Comparison of ENCODE assay signal across 1 cellular context in the genomic region with DNA sequence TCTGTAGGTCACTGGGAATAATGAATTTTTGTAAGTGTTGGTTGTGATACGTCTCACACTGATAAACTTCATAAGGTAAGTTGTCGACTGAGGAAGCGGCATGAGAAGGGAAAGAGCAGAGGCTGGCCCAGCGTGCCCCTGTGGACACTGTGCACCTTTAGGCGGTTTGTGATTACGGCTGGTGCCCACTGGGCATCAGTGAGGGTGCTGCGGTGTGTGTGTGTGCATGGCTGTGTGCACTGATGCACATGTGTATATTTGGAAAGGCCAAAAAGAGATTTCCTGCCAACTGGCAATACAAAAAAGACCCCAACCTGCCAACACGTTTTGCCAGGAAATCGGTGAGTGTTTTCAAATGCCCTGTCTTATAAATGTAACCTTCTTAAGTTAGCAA.
TF ChIP-seq lines count a peak whose summit lies in the region.

No MANE protein-coding gene starts in this region.

TF ChIP-seq in GM12878, 131 proteins besides CTCF, POLR2A, EP300 and RAD21 (continued from another document):
- TF ChIP-seq, protein P1, sequence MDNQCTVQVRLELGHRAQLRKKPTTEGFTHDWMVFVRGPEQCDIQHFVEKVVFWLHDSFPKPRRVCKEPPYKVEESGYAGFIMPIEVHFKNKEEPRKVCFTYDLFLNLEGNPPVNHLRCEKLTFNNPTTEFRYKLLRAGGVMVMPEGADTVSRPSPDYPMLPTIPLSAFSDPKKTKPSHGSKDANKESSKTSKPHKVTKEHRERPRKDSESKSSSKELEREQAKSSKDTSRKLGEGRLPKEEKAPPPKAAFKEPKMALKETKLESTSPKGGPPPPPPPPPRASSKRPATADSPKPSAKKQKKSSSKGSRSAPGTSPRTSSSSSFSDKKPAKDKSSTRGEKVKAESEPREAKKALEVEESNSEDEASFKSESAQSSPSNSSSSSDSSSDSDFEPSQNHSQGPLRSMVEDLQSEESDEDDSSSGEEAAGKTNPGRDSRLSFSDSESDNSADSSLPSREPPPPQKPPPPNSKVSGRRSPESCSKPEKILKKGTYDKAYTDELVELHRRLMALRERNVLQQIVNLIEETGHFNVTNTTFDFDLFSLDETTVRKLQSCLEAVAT (IDR thresholded peaks at IDR 0.05): 0 out of 2 replicates have a peak, but pooled peaks have one; percentile 15
- TF ChIP-seq KLF5 (IDR thresholded peaks at IDR 0.05; ENCODE audit: partially characterized antibody): no peak
- TF ChIP-seq, protein P2, sequence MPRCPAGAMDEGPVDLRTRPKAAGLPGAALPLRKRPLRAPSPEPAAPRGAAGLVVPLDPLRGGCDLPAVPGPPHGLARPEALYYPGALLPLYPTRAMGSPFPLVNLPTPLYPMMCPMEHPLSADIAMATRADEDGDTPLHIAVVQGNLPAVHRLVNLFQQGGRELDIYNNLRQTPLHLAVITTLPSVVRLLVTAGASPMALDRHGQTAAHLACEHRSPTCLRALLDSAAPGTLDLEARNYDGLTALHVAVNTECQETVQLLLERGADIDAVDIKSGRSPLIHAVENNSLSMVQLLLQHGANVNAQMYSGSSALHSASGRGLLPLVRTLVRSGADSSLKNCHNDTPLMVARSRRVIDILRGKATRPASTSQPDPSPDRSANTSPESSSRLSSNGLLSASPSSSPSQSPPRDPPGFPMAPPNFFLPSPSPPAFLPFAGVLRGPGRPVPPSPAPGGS (IDR thresholded peaks at IDR 0.05; ENCODE audit: borderline replicate concordance, insufficient read depth, low read depth, low read length, poor library complexity, severe bottlenecking): no peak
- TF ChIP-seq TCF3 (IDR thresholded peaks at IDR 0.05; ENCODE audit: borderline replicate concordance, insufficient read depth, low read depth, low read length): 0 out of 2 replicates have a peak, but pooled peaks have one; percentile 32
- TF ChIP-seq SREBF1 (IDR thresholded peaks at IDR 0.05; ENCODE audit: low read length): no peak
- TF ChIP-seq MYB (IDR thresholded peaks at IDR 0.05; ENCODE audit: borderline replicate concordance, low read depth, low read length): no peak
- TF ChIP-seq POLR2AphosphoS5 (IDR thresholded peaks at IDR 0.05; ENCODE audit: low read length): peak; percentile 35; the same call in 1 of the 2 replicates
- TF ChIP-seq FOS (IDR thresholded peaks at IDR 0.05; ENCODE audit: borderline replicate concordance, extremely low read depth, insufficient read length): no peak
- TF ChIP-seq PML (IDR thresholded peaks at IDR 0.05; ENCODE audit: low read length): peak; percentile 39; the same call in 1 of the 2 replicates
- no peak for TF ChIP-seq NBN (IDR thresholded peaks at IDR 0.05)
- TF ChIP-seq CHD1 (IDR thresholded peaks at IDR 0.05; ENCODE audit: low read depth, low read length): no peak
- no peak for TF ChIP-seq MEF2B (IDR thresholded peaks at IDR 0.05; ENCODE audit: partially characterized antibody, poor library complexity, severe bottlenecking)
- TF ChIP-seq TCF12 (IDR thresholded peaks at IDR 0.05; ENCODE audit: low read depth, low read length): no peak
- no peak for TF ChIP-seq SPI1 (IDR thresholded peaks at IDR 0.05; ENCODE audit: borderline replicate concordance, insufficient read depth, low read depth, low read length)
- no peak for TF ChIP-seq ZNF217 (IDR thresholded peaks at IDR 0.05)
- TF ChIP-seq SMAD5 (IDR thresholded peaks at IDR 0.05; ENCODE audit: low read depth): 0 out of 2 replicates have a peak, but pooled peaks have one; percentile 36
- TF ChIP-seq STAT3 (IDR thresholded peaks at IDR 0.05; ENCODE audit: low read depth, low read length): no peak
- no peak for TF ChIP-seq RCOR1 (conservative IDR thresholded peaks at IDR 0.05; ENCODE audit: low read depth, low read length)
- no peak for TF ChIP-seq MTA3 (IDR thresholded peaks at IDR 0.05; ENCODE audit: borderline replicate concordance, low read length)
- TF ChIP-seq CREB1 (IDR thresholded peaks at IDR 0.05; ENCODE audit: low read depth): no peak
